15 cellular contexts compared by ENCODE assay signal in the genomic region with DNA sequence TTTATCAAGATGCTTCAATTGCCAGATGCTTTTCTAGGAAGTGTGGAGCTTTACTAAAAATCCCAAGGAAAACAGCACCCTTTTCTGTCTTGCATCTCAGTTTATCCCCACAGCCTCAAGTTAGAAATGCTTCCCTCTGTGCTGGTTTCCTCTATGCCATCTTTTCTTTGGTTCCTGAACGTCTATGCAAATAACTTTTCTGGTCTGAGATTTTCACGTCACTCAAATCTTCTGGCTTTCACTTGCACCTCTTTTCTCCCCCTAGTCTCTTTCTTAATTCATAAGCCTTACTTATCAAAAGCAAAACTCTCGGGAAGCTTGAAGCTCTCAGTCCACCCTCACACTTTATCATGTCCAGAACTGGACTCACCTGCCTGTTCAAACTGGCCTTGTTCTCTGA. TPM values are rescaled to one million over a fixed set of nuclear protein-coding genes. Genes with fewer than 3 reads are reported as not detected.
A peak's percentile ranks its signal among the peaks of the same experiment; 100 is the strongest.
DNase-seq lines count a peak whose midpoint lies in the region; ATAC-seq and TF ChIP-seq lines count a peak whose summit lies in the region.
"Had no signal": no experiment of that assay in that cellular context is flagged by ENCODE, and none has a peak within 500 bp of the region (broad histone marks: within the 10 kb centered on the region; RNA-seq: fewer than 3 reads in every experiment).

No MANE protein-coding gene starts in this region.

- H4K5ac ChIP-seq in IMR-90 (ENCODE audit: low read depth, low read length): no peak overlapping the region

- H3K4me3 ChIP-seq in CD8-positive, alpha-beta memory T cell (ENCODE audit: low read length): peak overlapping the region; percentile 42
- H3K4me3 ChIP-seq in IMR-90 (ENCODE audit: insufficient read depth, low read depth, low read length): no peak overlapping the region
- H3K4me3 ChIP-seq: breast epithelium, left lung had no signal

- peaks cover 100% of the 10 kb centered on the region for H3K4me1 ChIP-seq in CD8-positive, alpha-beta memory T cell (ENCODE audit: insufficient read depth, low read length)
- peaks cover 34% of the 10 kb centered on the region for H3K4me1 ChIP-seq in IMR-90 (ENCODE audit: control insufficient read depth, insufficient read depth, low read length)
- H3K4me1 ChIP-seq: breast epithelium had no signal

- intact Hi-C loops in IMR-90 (cut with micrococcal nuclease): loop anchor here (5.0 kb wide), 1 partner anchor 39 kb away; no protein-coding TSS in a partner anchor
- intact Hi-C loops in activated T-helper 1 cell treated with anti-CD3 and anti-CD28 coated beads, Interleukin-12 subunit alpha, Interleukin-12 subunit beta, Interleukin-2, Interleukin-4 antibody, amounts not matched to agents 30 ng/mL and 10 ng/mL and 1 ng/mL, durations not matched to agents 14 hours and 24 hours and 36 hours (cut with micrococcal nuclease): loop anchor here (10.0 kb wide), 2 partner anchors 286 to 514 kb away; a partner anchor contains a TSS

- H2BK20ac ChIP-seq in IMR-90 (ENCODE audit: low read depth, low read length): no peak overlapping the region

- H3K4ac ChIP-seq in IMR-90 (ENCODE audit: low read depth, low read length): peak overlapping the region; percentile 44

- no peaks in the 10 kb centered on the region for H4K20me1 ChIP-seq in IMR-90 (ENCODE audit: insufficient read depth, low read length)

- H3K27ac Mint-ChIP-seq in CD8-positive, alpha-beta memory T cell: peak overlapping the region; percentile 91 to 100 (median 98)
- H3K27ac Mint-ChIP-seq in activated T-helper 1 cell treated with anti-CD3 and anti-CD28 coated beads, Interleukin-12 subunit alpha, Interleukin-12 subunit beta, Interleukin-2, Interleukin-4 antibody, amounts not matched to agents 30 ng/mL and 10 ng/mL and 1 ng/mL, durations not matched to agents 14 hours and 24 hours and 36 hours: peak overlapping the region; percentile 92
- H3K27ac Mint-ChIP-seq in naive thymus-derived CD8-positive, alpha-beta T cell: peak overlapping the region; percentile 95 to 100 (median 99)

- H3K4me1 Mint-ChIP-seq in CD8-positive, alpha-beta memory T cell: peaks cover 97 to 100% (median 100%) of the 10 kb centered on the region in 3 donors
- H3K4me1 Mint-ChIP-seq in activated T-helper 1 cell treated with anti-CD3 and anti-CD28 coated beads, Interleukin-12 subunit alpha, Interleukin-12 subunit beta, Interleukin-2, Interleukin-4 antibody, amounts not matched to agents 30 ng/mL and 10 ng/mL and 1 ng/mL, durations not matched to agents 14 hours and 24 hours and 36 hours (ENCODE audit: low read depth): peaks cover 98% of the 10 kb centered on the region
- H3K4me1 Mint-ChIP-seq in naive thymus-derived CD8-positive, alpha-beta T cell: peaks cover 70 to 100% (median 97%) of the 10 kb centered on the region in 4 donors

- in situ Hi-C loops in IMR-90 (cut with MboI; ENCODE audit: low sequenced_read_pairs): no loop called here

- dilution Hi-C loops in IMR-90 (cut with HindIII; ENCODE audit: low sequenced_read_pairs, unreplicated experiment): no loop called here

- no peak overlapping the region for H3K27ac ChIP-seq in CD8-positive, alpha-beta memory T cell (ENCODE audit: low read depth, low read length)
- no peak overlapping the region for H3K27ac ChIP-seq in IMR-90 (ENCODE audit: insufficient read depth, low read length)

- no peak overlapping the region for H2BK5ac ChIP-seq in IMR-90 (ENCODE audit: low read depth, low read length, poor library complexity, severe bottlenecking)

- TF ChIP-seq POLR2A in IMR-90 (IDR thresholded peaks at IDR 0.05; ENCODE audit: low read depth, low read length): no peak

- no peak overlapping the region for H4K8ac ChIP-seq in IMR-90 (ENCODE audit: low read depth in 2 of 2, low read length in 2 of 2)

- H3K9me3 ChIP-seq in CD8-positive, alpha-beta memory T cell (ENCODE audit: low read length): no peaks in the 10 kb centered on the region
- H3K9me3 ChIP-seq in IMR-90 (ENCODE audit: control insufficient read depth, insufficient read depth, low read length): no peaks in the 10 kb centered on the region
- H3K9me3 ChIP-seq: breast epithelium, left lung had no signal

- peak overlapping the region; percentile 33; the same call in 1 of the 2 replicates for H2AK5ac ChIP-seq in IMR-90 (ENCODE audit: low read depth, low read length)

- BruUV-seq in IMR-90 (replicated peaks; lab: Mats Ljungman, UMichigan): no TSS peak

- H3K27me3 ChIP-seq in CD8-positive, alpha-beta memory T cell (ENCODE audit: insufficient read depth, low read length, poor library complexity, severe bottlenecking): no peaks in the 10 kb centered on the region
- no peaks in the 10 kb centered on the region for H3K27me3 ChIP-seq in IMR-90 (ENCODE audit: control insufficient read depth, insufficient read depth, low read length)
- H3K27me3 ChIP-seq: breast epithelium, left lung had no signal

- peaks cover 19% of the 10 kb centered on the region for H3K9me1 ChIP-seq in IMR-90 (ENCODE audit: insufficient read depth, low read length)

- CTCF ChIA-PET in CD8-positive, alpha-beta memory T cell (lab: Charles Lee): interaction anchor here (1.0 to 6.8 kb wide), 6 partner anchors 8 to 59 kb away, joined by 3 to 110 read pairs (median 6); no protein-coding TSS in a partner anchor
- CTCF ChIA-PET in IMR-90 (lab: Yijun Ruan, JAX): interaction anchor here (1.4 kb wide), 1 partner anchor 17 kb away, joined by 4 read pairs; no protein-coding TSS in a partner anchor

- peaks cover 0 to 18% (median 2%) of the 10 kb centered on the region in 3 donors for H3K36me3 Mint-ChIP-seq in CD8-positive, alpha-beta memory T cell
- H3K36me3 Mint-ChIP-seq in activated T-helper 1 cell treated with anti-CD3 and anti-CD28 coated beads, Interleukin-12 subunit alpha, Interleukin-12 subunit beta, Interleukin-2, Interleukin-4 antibody, amounts not matched to agents 30 ng/mL and 10 ng/mL and 1 ng/mL, durations not matched to agents 14 hours and 24 hours and 36 hours (ENCODE audit: low read depth): peaks cover 27% of the 10 kb centered on the region
- peaks cover 0 to 3% (median 0%) of the 10 kb centered on the region in 3 donors for H3K36me3 Mint-ChIP-seq in naive thymus-derived CD8-positive, alpha-beta T cell

- no peak overlapping the region for H2BK15ac ChIP-seq in IMR-90 (ENCODE audit: low read depth, low read length)

- no peak for ATAC-seq in IMR-90 (ENCODE audit: low read depth)
- no peak for ATAC-seq in naive thymus-derived CD8-positive, alpha-beta T cell
- no peak for ATAC-seq in HG03025 (IDR thresholded peaks at IDR 0.05; ENCODE audit: low FRiP score, unreplicated experiment)
- no peak for ATAC-seq in HG03159 (IDR thresholded peaks at IDR 0.05; ENCODE audit: unreplicated experiment)
- ATAC-seq: activated CD4-positive, CD25-positive, alpha-beta regulatory T cell treated with anti-CD3 and anti-CD28 coated beads, Interleukin-2, amount 50 U/mL, for 24 hours; left lung had no signal

- WGBS in IMR-90 (ENCODE audit: extremely low coverage in 2 of 2, insufficient read length in 1 of 2), 2 experiments: 96% methylated on average over 3 of the region's 3 CpGs; no CpG with 5 or more reads in 1 of the 2 experiments

- H2AK9ac ChIP-seq in IMR-90 (replicated peaks; ENCODE audit: low read depth, low read length, poor library complexity): no peak overlapping the region

- DNase-seq in CD8-positive, alpha-beta memory T cell: no peak
- no peak for DNase-seq in IMR-90
- DNase-seq in activated T-helper 1 cell treated with anti-CD3 and anti-CD28 coated beads, Interleukin-12 subunit alpha, Interleukin-12 subunit beta, Interleukin-2, Interleukin-4 antibody, amounts not matched to agents 30 ng/mL and 10 ng/mL and 1 ng/mL, durations not matched to agents 14 hours and 24 hours and 36 hours (ENCODE audit: low spot score): no peak
- no peak for DNase-seq in naive thymus-derived CD8-positive, alpha-beta T cell
- no peak for DNase-seq in SW480 (ENCODE audit: low spot score)
- no peak for DNase-seq in AG08395 (ENCODE audit: low spot score)
- DNase-seq: activated effector memory CD4-positive, alpha-beta T cell treated with anti-CD3 and anti-CD28 coated beads, Interleukin-2, amount 50 U/mL, for 16 hours; COR-L47; GOT3; left lung; NCI-H1694 had no signal

- H3K79me1 ChIP-seq in IMR-90 (ENCODE audit: low read depth in 1 of 2, low read length in 2 of 2): no peaks in the 10 kb centered on the region

- no peak for TF ChIP-seq CTCF in IMR-90 (conservative IDR thresholded peaks at IDR 0.05; ENCODE audit: low read depth, low read length)

- peaks cover 9% of the 10 kb centered on the region for H3K36me3 ChIP-seq in CD8-positive, alpha-beta memory T cell (ENCODE audit: insufficient read depth, low read length)
- H3K36me3 ChIP-seq in IMR-90 (ENCODE audit: control insufficient read depth, insufficient read depth, low read length): no peaks in the 10 kb centered on the region
- H3K36me3 ChIP-seq: breast epithelium, left lung had no signal

- no peak for TF ChIP-seq RAD21 in IMR-90 (IDR thresholded peaks at IDR 0.05; ENCODE audit: low read length)

- H2BK120ac ChIP-seq in IMR-90 (ENCODE audit: low read depth, low read length): peak overlapping the region; percentile 49; the same call in 1 of the 2 replicates

- peak overlapping the region; percentile 85 to 97 (median 94) for H3K4me3 Mint-ChIP-seq in CD8-positive, alpha-beta memory T cell
- peak overlapping the region; percentile 65 for H3K4me3 Mint-ChIP-seq in activated T-helper 1 cell treated with anti-CD3 and anti-CD28 coated beads, Interleukin-12 subunit alpha, Interleukin-12 subunit beta, Interleukin-2, Interleukin-4 antibody, amounts not matched to agents 30 ng/mL and 10 ng/mL and 1 ng/mL, durations not matched to agents 14 hours and 24 hours and 36 hours
- peak overlapping the region; percentile 69 to 94 (median 89) for H3K4me3 Mint-ChIP-seq in naive thymus-derived CD8-positive, alpha-beta T cell

- no peak overlapping the region for H3K18ac ChIP-seq in IMR-90 (ENCODE audit: low read depth, low read length)

- no peak overlapping the region for H3K56ac ChIP-seq in IMR-90 (ENCODE audit: extremely low read depth, insufficient read depth, low read length)

- H4K91ac ChIP-seq in IMR-90 (ENCODE audit: insufficient read depth, low read depth, low read length): peak overlapping the region; percentile 20; the same call in 1 of the 2 replicates

- peaks cover 0 to 4% of the 10 kb centered on the region in 2 donors for H3K27me3 Mint-ChIP-seq in CD8-positive, alpha-beta memory T cell
- H3K27me3 Mint-ChIP-seq in activated T-helper 1 cell treated with anti-CD3 and anti-CD28 coated beads, Interleukin-12 subunit alpha, Interleukin-12 subunit beta, Interleukin-2, Interleukin-4 antibody, amounts not matched to agents 30 ng/mL and 10 ng/mL and 1 ng/mL, durations not matched to agents 14 hours and 24 hours and 36 hours (ENCODE audit: insufficient read depth): no peaks in the 10 kb centered on the region
- no peaks in the 10 kb centered on the region for H3K27me3 Mint-ChIP-seq in naive thymus-derived CD8-positive, alpha-beta T cell

- POLR2A ChIA-PET in CD8-positive, alpha-beta memory T cell (lab: Charles Lee): interaction anchor here (1.5 to 3.1 kb wide), 2 partner anchors 13 to 16 kb away, joined by 9 to 18 read pairs; no protein-coding TSS in a partner anchor
- POLR2A ChIA-PET in IMR-90 (lab: Charles Lee; ENCODE audit: unreplicated experiment): no interaction called here
- POLR2A ChIA-PET in naive thymus-derived CD8-positive, alpha-beta T cell (lab: Charles Lee): interaction anchor here (0.8 to 11.8 kb wide), 9 partner anchors 7 to 302 kb away, joined by 3 to 281 read pairs (median 14); a partner anchor contains a TSS

- peak overlapping the region; percentile 36; the same call in 1 of the 2 replicates for H3K14ac ChIP-seq in IMR-90 (replicated peaks; ENCODE audit: low read depth, low read length)

- H3K4me2 ChIP-seq in IMR-90 (ENCODE audit: low read depth, low read length): no peak overlapping the region

- no peak overlapping the region for H3K23ac ChIP-seq in IMR-90 (ENCODE audit: low read depth, low read length)

- peaks cover 0 to 1% (median 0%) of the 10 kb centered on the region in 5 donors for H3K9me3 Mint-ChIP-seq in CD8-positive, alpha-beta memory T cell
- H3K9me3 Mint-ChIP-seq in activated T-helper 1 cell treated with anti-CD3 and anti-CD28 coated beads, Interleukin-12 subunit alpha, Interleukin-12 subunit beta, Interleukin-2, Interleukin-4 antibody, amounts not matched to agents 30 ng/mL and 10 ng/mL and 1 ng/mL, durations not matched to agents 14 hours and 24 hours and 36 hours: no peaks in the 10 kb centered on the region
- no peaks in the 10 kb centered on the region for H3K9me3 Mint-ChIP-seq in naive thymus-derived CD8-positive, alpha-beta T cell

- H3K9ac ChIP-seq in IMR-90 (ENCODE audit: low read depth, low read length): no peak overlapping the region

- H2AFZ ChIP-seq in IMR-90 (replicated peaks; ENCODE audit: low read length, poor library complexity): no peak overlapping the region

RNA-seq across cellular contexts. Expression of a gene that starts 33.9 kb away (rescaled TPM):
- total RNA-seq in CD8-positive, alpha-beta memory T cell: 10 to 100 TPM; 74.7 to 75.2 TPM
- polyA plus RNA-seq in CD8-positive, alpha-beta memory T cell: 200 TPM
- total RNA-seq in IMR-90 (2012; rRNA removed): 0.28 and 0.36 TPM in 2 replicates
- 0.27 and 0.29 TPM in 2 replicates for polyA plus RNA-seq in IMR-90 (2012; rRNA removed)
- 0.24 and 0.30 TPM in 2 replicates for polyA plus RNA-seq in IMR-90 (2012; cell fraction: cytosol; rRNA removed)
- 0.14 and 0.45 TPM in 2 replicates for polyA plus RNA-seq in IMR-90 (2012; cell fraction: nucleus; rRNA removed; ENCODE audit: low replicate concordance)
- 71.6 and 74.2 TPM in 2 replicates for total RNA-seq in activated T-helper 1 cell treated with anti-CD3 and anti-CD28 coated beads, Interleukin-12 subunit alpha, Interleukin-12 subunit beta, Interleukin-2, Interleukin-4 antibody, amounts not matched to agents 30 ng/mL and 10 ng/mL and 1 ng/mL, durations not matched to agents 14 hours and 24 hours and 36 hours
- total RNA-seq in naive thymus-derived CD8-positive, alpha-beta T cell: 100 to 1,000 TPM; 124 TPM
- 100 to 1,000 TPM in 1 of 3 donors, 10 to 100 TPM in 2; 76.5 to 104 (median 95.4) TPM for polyA plus RNA-seq in naive thymus-derived CD8-positive, alpha-beta T cell

Comparison
In these comparisons a context has a peak if more than half of its experiments do, and no peak if none do; other contexts are left out.
1. RNA of a gene that starts 33.9 kb away (total RNA-seq): 124 TPM in naive thymus-derived CD8-positive, alpha-beta T cell, 74.7 to 75.2 TPM in CD8-positive, alpha-beta memory T cell and 71.6 to 74.2 TPM in activated T-helper 1 cell treated with anti-CD3 and anti-CD28 coated beads, Interleukin-12 subunit alpha, Interleukin-12 subunit beta, Interleukin-2, Interleukin-4 antibody, amounts not matched to agents 30 ng/mL and 10 ng/mL and 1 ng/mL, durations not matched to agents 14 hours and 24 hours and 36 hours; 0.28 to 0.36 TPM in IMR-90; every median in the first group is over 10 times any median in the second.
2. Peak in every context shown above with its lines, with median percentiles within 50 percentile points of each other: H3K27ac Mint-ChIP-seq and H3K4me3 Mint-ChIP-seq.